Comparison of ENCODE assay signal across 8 cellular contexts in the genomic region with DNA sequence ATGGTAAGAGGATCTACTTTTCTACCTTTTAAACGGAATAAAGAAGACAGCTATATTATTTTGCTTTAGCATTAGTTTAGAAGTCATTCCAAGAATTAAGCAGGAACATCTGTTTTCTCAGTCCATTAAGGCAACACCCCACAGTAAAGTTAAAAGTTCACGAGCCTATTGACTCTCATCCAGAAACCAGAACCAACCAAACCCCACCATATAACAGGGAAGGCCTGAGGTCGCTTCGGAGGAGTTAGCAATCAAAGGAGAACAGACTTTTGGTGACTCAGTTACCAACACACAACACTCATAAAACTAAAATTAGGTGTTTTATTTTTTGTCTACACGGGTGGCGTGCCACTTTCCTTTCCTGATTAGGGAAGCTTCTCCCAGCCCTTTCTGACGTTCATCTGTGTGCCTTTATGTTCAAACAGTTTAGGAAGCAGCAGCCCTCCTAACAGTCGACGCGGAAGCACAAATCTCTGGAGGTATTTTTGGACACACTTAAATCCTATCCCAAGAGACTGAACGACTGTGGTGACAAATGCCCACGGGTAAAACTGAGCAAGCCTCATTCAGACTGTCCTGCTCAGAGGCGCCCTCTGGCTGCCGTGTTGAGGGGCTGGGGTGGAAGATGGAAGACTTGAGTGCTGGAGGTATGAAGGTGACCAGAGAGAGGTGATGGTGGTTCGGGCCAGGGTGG. TPM values are rescaled to one million over a fixed set of nuclear protein-coding genes. Genes with fewer than 3 reads are reported as not detected.
DNase-seq lines count a peak whose midpoint lies in the region; ATAC-seq and TF ChIP-seq lines count a peak whose summit lies in the region.

No MANE protein-coding gene starts in this region.

- WGBS in esophagus muscularis mucosa = 46% methylated on average over 15 of the region's 15 CpGs

- H3K4me1 ChIP-seq in esophagus muscularis mucosa (peaks cover 7 to 57% (median 55%) of the 10 kb centered on the region in 4 donors), subcutaneous abdominal adipose tissue (ENCODE audit: control insufficient read depth in 5 of 5, insufficient read depth in 5 of 5, low read length in 5 of 5) (peaks cover 0 to 23% (median 7%) of the 10 kb centered on the region in 5 donors)

- intact Hi-C loops in esophagus muscularis mucosa (cut with DNase I) = loop anchor here (5.0 kb wide), 1 partner anchor 278 kb away; no protein-coding TSS in a partner anchor

- H3K27ac Mint-ChIP-seq in nephron = peak overlapping the region in 2 of 3 experiments; percentile 15 to 25

- no peak overlapping the region for H3K9ac ChIP-seq in subcutaneous abdominal adipose tissue (ENCODE audit: low read length in 5 of 5)

- DNase-seq in ACHN (peak; percentile 38), GM20000 (ENCODE audit: low spot score) (peak; percentile 76), NOMO-1 treated with dmso at 0.1 percent for 144 hours (lab: John Stamatoyannopoulos, UW; ENCODE audit: unreplicated experiment) (peak; percentile 75), activated T-cell treated with anti-CD3 and anti-CD28 coated beads for 4 hours (peak; percentile 71), esophagus muscularis mucosa (ENCODE audit: extremely low spot score) (no peak)

- TF ChIP-seq CTCF in GM20000 (IDR thresholded peaks at IDR 0.05; ENCODE audit: extremely low read depth, missing control alignments) (peak; percentile 95), esophagus muscularis mucosa (IDR thresholded peaks at IDR 0.05) (peak; percentile 66 to 85 (median 80)), nephron (IDR thresholded peaks at IDR 0.05; ENCODE audit: unreplicated experiment in 3 of 3) (peak; percentile 42 to 60 (median 53))

- no peak for TF ChIP-seq POLR2A in esophagus muscularis mucosa (IDR thresholded peaks at IDR 0.05; ENCODE audit: low read depth)

- TF ChIP-seq EP300 in esophagus muscularis mucosa (IDR thresholded peaks at IDR 0.05) = no peak

- H3K27me3 Mint-ChIP-seq in nephron (ENCODE audit: low read depth) = peaks cover 16% of the 10 kb centered on the region

- in situ Hi-C loops in ACHN (cut with HindIII; ENCODE audit: low pct_ligation_motif_present, low pct_unique_long_range_greater_than_20kb, low sequenced_read_pairs) = no loop called here

- peak overlapping the region in 1 of 3 experiments; percentile 4 for H3K4me3 Mint-ChIP-seq in nephron

- no peaks in the 10 kb centered on the region for H3K9me3 Mint-ChIP-seq in nephron

- H3K4me3 ChIP-seq in esophagus muscularis mucosa = no peak overlapping the region
- H3K4me3 ChIP-seq in subcutaneous abdominal adipose tissue (ENCODE audit: low read depth in 1 of 5, low read length in 5 of 5) = peak overlapping the region in 4 of 5 donors; percentile 6 to 52 (median 18)

- H3K27ac ChIP-seq in esophagus muscularis mucosa (replicated peaks in 1 of 4) (peak overlapping the region in 1 of 4 donors; percentile 25), subcutaneous abdominal adipose tissue (ENCODE audit: low read depth, low read length) (no peak overlapping the region)

- no peaks in the 10 kb centered on the region for H3K36me3 Mint-ChIP-seq in nephron (ENCODE audit: low read depth)

- no peaks in the 10 kb centered on the region for H3K9me3 ChIP-seq in esophagus muscularis mucosa
- H3K9me3 ChIP-seq in subcutaneous abdominal adipose tissue (ENCODE audit: control insufficient read depth in 5 of 5, low read length in 5 of 5) = no peaks in the 10 kb centered on the region

- H3K36me3 ChIP-seq in esophagus muscularis mucosa = peaks cover 0 to 12% (median 5%) of the 10 kb centered on the region in 4 donors
- no peaks in the 10 kb centered on the region for H3K36me3 ChIP-seq in subcutaneous abdominal adipose tissue (ENCODE audit: control insufficient read depth in 5 of 5, insufficient read depth in 5 of 5, low read length in 5 of 5)

- ATAC-seq in HG02763 (IDR thresholded peaks at IDR 0.05; ENCODE audit: unreplicated experiment) = no peak

- H3K27me3 ChIP-seq in esophagus muscularis mucosa = no peaks in the 10 kb centered on the region
- H3K27me3 ChIP-seq in subcutaneous abdominal adipose tissue (ENCODE audit: control insufficient read depth in 5 of 5, insufficient read depth in 4 of 5, low read length in 5 of 5) = peaks cover 0 to 7% (median 2%) of the 10 kb centered on the region in 5 donors

- H3K4me1 Mint-ChIP-seq in nephron = peaks cover 32% of the 10 kb centered on the region

RNA-seq across cellular contexts. Expression of gene PLA2G2C, which starts 8.6 kb away (rescaled TPM):
- total RNA-seq in esophagus muscularis mucosa = under 1 TPM in 3 of 4 donors, not detected in 1; 0.33 to 0.42 (median 0.40) TPM

RNA-seq across cellular contexts. Expression of gene UBXN10, which starts 9.0 kb away (rescaled TPM):
- total RNA-seq in esophagus muscularis mucosa = 10 to 100 TPM; 12.2 to 27.9 (median 14.4) TPM

RNA-seq across cellular contexts. Expression of gene PLA2G2F, which starts 55.8 kb away (rescaled TPM):
- not detected for total RNA-seq in esophagus muscularis mucosa

Comparison
In these comparisons a context has a peak if more than half of its experiments do, and no peak if none do; other contexts are left out.
1. H3K4me3 ChIP-seq: peak in subcutaneous abdominal adipose tissue (4 of 5); none in esophagus muscularis mucosa (0 of 4).
2. Peak in every context shown above with its lines, with median percentiles within 50 percentile points of each other: CTCF ChIP-seq.